Comparison of ENCODE assay signal across 1 cellular context in genomic region chr1:207454046-207454964, GRCh38.
TF ChIP-seq lines count a peak whose summit lies in the region.

Gene CR2 (plus strand): TSS chr1:207454328. CDS start chr1:207454419, 91 bp downstream.

TF ChIP-seq in WTC11, 78 proteins besides CTCF, POLR2A, EP300 and RAD21 (continued from another document and continues in another):
- TF ChIP-seq, protein P1, sequence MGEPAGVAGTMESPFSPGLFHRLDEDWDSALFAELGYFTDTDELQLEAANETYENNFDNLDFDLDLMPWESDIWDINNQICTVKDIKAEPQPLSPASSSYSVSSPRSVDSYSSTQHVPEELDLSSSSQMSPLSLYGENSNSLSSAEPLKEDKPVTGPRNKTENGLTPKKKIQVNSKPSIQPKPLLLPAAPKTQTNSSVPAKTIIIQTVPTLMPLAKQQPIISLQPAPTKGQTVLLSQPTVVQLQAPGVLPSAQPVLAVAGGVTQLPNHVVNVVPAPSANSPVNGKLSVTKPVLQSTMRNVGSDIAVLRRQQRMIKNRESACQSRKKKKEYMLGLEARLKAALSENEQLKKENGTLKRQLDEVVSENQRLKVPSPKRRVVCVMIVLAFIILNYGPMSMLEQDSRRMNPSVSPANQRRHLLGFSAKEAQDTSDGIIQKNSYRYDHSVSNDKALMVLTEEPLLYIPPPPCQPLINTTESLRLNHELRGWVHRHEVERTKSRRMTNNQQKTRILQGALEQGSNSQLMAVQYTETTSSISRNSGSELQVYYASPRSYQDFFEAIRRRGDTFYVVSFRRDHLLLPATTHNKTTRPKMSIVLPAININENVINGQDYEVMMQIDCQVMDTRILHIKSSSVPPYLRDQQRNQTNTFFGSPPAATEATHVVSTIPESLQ (CRISPR knock-in tag; IDR thresholded peaks at IDR 0.05), result no peak
- 0 out of 2 replicates have a peak, but pooled peaks have one; percentile 43 for TF ChIP-seq TEAD4 (CRISPR knock-in tag; IDR thresholded peaks at IDR 0.05)
- TF ChIP-seq TCF7 (CRISPR knock-in tag; IDR thresholded peaks at IDR 0.05; ENCODE audit: low read depth), result no peak
- TF ChIP-seq KAT7 (CRISPR knock-in tag; IDR thresholded peaks at IDR 0.05; ENCODE audit: borderline replicate concordance), result 0 out of 2 replicates have a peak, but pooled peaks have one; percentile 34
- TF ChIP-seq ZMAT4 (CRISPR knock-in tag; IDR thresholded peaks at IDR 0.05), result no peak
- TF ChIP-seq SP1 (CRISPR knock-in tag; conservative IDR thresholded peaks at IDR 0.05), result peak; percentile 60
- TF ChIP-seq E2F1 (CRISPR knock-in tag; IDR thresholded peaks at IDR 0.05), result no peak; the same call in 1 of the 2 replicates
- TF ChIP-seq, protein P2, sequence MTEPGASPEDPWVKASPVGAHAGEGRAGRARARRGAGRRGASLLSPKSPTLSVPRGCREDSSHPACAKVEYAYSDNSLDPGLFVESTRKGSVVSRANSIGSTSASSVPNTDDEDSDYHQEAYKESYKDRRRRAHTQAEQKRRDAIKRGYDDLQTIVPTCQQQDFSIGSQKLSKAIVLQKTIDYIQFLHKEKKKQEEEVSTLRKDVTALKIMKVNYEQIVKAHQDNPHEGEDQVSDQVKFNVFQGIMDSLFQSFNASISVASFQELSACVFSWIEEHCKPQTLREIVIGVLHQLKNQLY (CRISPR knock-in tag; IDR thresholded peaks at IDR 0.05), result 0 out of 2 replicates have a peak, but pooled peaks have one; percentile 67
- no peak for TF ChIP-seq CREM (CRISPR knock-in tag; IDR thresholded peaks at IDR 0.05)
- no peak for TF ChIP-seq ERG (CRISPR knock-in tag; IDR thresholded peaks at IDR 0.05)
- peak; percentile 97 for TF ChIP-seq MAX (CRISPR knock-in tag; IDR thresholded peaks at IDR 0.05)
- no peak for TF ChIP-seq FOXJ3 (CRISPR knock-in tag; IDR thresholded peaks at IDR 0.05; ENCODE audit: borderline replicate concordance)
- peak; percentile 59; the same call in 1 of the 2 replicates for TF ChIP-seq E2F4 (CRISPR knock-in tag; IDR thresholded peaks at IDR 0.05; ENCODE audit: borderline replicate concordance, low read depth)
- no peak for TF ChIP-seq GRHL2 (CRISPR knock-in tag; IDR thresholded peaks at IDR 0.05; ENCODE audit: insufficient replicate concordance, severe bottlenecking)
- TF ChIP-seq, protein P3, sequence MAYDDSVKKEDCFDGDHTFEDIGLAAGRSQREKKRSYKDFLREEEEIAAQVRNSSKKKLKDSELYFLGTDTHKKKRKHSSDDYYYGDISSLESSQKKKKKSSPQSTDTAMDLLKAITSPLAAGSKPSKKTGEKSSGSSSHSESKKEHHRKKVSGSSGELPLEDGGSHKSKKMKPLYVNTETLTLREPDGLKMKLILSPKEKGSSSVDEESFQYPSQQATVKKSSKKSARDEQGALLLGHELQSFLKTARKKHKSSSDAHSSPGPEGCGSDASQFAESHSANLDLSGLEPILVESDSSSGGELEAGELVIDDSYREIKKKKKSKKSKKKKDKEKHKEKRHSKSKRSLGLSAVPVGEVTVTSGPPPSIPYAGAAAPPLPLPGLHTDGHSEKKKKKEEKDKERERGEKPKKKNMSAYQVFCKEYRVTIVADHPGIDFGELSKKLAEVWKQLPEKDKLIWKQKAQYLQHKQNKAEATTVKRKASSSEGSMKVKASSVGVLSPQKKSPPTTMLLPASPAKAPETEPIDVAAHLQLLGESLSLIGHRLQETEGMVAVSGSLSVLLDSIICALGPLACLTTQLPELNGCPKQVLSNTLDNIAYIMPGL (CRISPR knock-in tag; IDR thresholded peaks at IDR 0.05), result peak; percentile 95
- TF ChIP-seq STAT6 (CRISPR knock-in tag; conservative IDR thresholded peaks at IDR 0.05; ENCODE audit: low read depth), result no peak
- TF ChIP-seq, protein P4, sequence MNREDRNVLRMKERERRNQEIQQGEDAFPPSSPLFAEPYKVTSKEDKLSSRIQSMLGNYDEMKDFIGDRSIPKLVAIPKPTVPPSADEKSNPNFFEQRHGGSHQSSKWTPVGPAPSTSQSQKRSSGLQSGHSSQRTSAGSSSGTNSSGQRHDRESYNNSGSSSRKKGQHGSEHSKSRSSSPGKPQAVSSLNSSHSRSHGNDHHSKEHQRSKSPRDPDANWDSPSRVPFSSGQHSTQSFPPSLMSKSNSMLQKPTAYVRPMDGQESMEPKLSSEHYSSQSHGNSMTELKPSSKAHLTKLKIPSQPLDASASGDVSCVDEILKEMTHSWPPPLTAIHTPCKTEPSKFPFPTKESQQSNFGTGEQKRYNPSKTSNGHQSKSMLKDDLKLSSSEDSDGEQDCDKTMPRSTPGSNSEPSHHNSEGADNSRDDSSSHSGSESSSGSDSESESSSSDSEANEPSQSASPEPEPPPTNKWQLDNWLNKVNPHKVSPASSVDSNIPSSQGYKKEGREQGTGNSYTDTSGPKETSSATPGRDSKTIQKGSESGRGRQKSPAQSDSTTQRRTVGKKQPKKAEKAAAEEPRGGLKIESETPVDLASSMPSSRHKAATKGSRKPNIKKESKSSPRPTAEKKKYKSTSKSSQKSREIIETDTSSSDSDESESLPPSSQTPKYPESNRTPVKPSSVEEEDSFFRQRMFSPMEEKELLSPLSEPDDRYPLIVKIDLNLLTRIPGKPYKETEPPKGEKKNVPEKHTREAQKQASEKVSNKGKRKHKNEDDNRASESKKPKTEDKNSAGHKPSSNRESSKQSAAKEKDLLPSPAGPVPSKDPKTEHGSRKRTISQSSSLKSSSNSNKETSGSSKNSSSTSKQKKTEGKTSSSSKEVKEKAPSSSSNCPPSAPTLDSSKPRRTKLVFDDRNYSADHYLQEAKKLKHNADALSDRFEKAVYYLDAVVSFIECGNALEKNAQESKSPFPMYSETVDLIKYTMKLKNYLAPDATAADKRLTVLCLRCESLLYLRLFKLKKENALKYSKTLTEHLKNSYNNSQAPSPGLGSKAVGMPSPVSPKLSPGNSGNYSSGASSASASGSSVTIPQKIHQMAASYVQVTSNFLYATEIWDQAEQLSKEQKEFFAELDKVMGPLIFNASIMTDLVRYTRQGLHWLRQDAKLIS (CRISPR knock-in tag; IDR thresholded peaks at IDR 0.05; ENCODE audit: borderline replicate concordance), result no peak
- TF ChIP-seq FOXP1 (CRISPR knock-in tag; IDR thresholded peaks at IDR 0.05; ENCODE audit: borderline replicate concordance), result peak; percentile 87
- TF ChIP-seq MYBL2 (CRISPR knock-in tag; IDR thresholded peaks at IDR 0.05), result peak; percentile 70; the same call in 1 of the 2 replicates
- TF ChIP-seq USF2 (CRISPR knock-in tag; IDR thresholded peaks at IDR 0.05), result peak; percentile 70
- TF ChIP-seq ESRRA (CRISPR knock-in tag; IDR thresholded peaks at IDR 0.05; ENCODE audit: borderline replicate concordance), result no peak; the same call in 1 of the 2 replicates
- TF ChIP-seq, protein P5, sequence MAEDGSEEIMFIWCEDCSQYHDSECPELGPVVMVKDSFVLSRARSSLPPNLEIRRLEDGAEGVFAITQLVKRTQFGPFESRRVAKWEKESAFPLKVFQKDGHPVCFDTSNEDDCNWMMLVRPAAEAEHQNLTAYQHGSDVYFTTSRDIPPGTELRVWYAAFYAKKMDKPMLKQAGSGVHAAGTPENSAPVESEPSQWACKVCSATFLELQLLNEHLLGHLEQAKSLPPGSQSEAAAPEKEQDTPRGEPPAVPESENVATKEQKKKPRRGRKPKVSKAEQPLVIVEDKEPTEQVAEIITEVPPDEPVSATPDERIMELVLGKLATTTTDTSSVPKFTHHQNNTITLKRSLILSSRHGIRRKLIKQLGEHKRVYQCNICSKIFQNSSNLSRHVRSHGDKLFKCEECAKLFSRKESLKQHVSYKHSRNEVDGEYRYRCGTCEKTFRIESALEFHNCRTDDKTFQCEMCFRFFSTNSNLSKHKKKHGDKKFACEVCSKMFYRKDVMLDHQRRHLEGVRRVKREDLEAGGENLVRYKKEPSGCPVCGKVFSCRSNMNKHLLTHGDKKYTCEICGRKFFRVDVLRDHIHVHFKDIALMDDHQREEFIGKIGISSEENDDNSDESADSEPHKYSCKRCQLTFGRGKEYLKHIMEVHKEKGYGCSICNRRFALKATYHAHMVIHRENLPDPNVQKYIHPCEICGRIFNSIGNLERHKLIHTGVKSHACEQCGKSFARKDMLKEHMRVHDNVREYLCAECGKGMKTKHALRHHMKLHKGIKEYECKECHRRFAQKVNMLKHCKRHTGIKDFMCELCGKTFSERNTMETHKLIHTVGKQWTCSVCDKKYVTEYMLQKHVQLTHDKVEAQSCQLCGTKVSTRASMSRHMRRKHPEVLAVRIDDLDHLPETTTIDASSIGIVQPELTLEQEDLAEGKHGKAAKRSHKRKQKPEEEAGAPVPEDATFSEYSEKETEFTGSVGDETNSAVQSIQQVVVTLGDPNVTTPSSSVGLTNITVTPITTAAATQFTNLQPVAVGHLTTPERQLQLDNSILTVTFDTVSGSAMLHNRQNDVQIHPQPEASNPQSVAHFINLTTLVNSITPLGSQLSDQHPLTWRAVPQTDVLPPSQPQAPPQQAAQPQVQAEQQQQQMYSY (CRISPR knock-in tag; IDR thresholded peaks at IDR 0.05), result no peak
- no peak for TF ChIP-seq PREB (CRISPR knock-in tag; IDR thresholded peaks at IDR 0.05; ENCODE audit: borderline replicate concordance)
- 0 out of 2 replicates have a peak, but pooled peaks have one; percentile 59 for TF ChIP-seq ZNF423 (CRISPR knock-in tag; IDR thresholded peaks at IDR 0.05)
